In genomic region chr4:148090503-148091476, GRCh38 we compare ENCODE assay signal across 23 cellular contexts.
DNase-seq lines count a peak whose midpoint lies in the region; ATAC-seq and TF ChIP-seq lines count a peak whose summit lies in the region.
"Had no signal": no experiment of that assay in that cellular context is flagged by ENCODE, and none has a peak within 500 bp of the region (broad histone marks: within the 10 kb centered on the region; RNA-seq: fewer than 3 reads in every experiment).

No MANE protein-coding gene starts in this region.

- no peaks in the 10 kb centered on the region for H3K27me3 Mint-ChIP-seq in chondrocyte (ENCODE audit: low read depth)
- H3K27me3 Mint-ChIP-seq in stimulated activated memory B cell treated with anti-CD40 and anti-IgM and Interleukin-4, amounts not matched to agents 10 μg/mL and 1 μg/mL and 100 μg/mL, for 72 hours = no peaks in the 10 kb centered on the region
- H3K27me3 Mint-ChIP-seq in activated T-helper 1 cell treated with anti-CD3 and anti-CD28 coated beads, Interleukin-12 subunit alpha, Interleukin-12 subunit beta, Interleukin-2, Interleukin-4 antibody, amounts not matched to agents 30 ng/mL and 10 ng/mL and 1 ng/mL, durations not matched to agents 14 hours and 24 hours and 36 hours (ENCODE audit: insufficient read depth) = peaks cover 4% of the 10 kb centered on the region
- H3K27me3 Mint-ChIP-seq: activated CD4-positive, alpha-beta T cell treated with anti-CD3 and anti-CD28 coated beads, Interleukin-2, amount 10 ng/mL, durations not matched to agents 7 days and 5 days; activated CD8-positive, alpha-beta memory T cell treated with anti-CD3 and anti-CD28 coated beads, Interleukin-2, amount 10 ng/mL, durations not matched to agents 7 days and 5 days; activated naive CD4-positive, alpha-beta T cell treated with anti-CD3 and anti-CD28 coated beads, Interleukin-2, amount 50 U/mL, for 24 hours; effector memory CD8-positive, alpha-beta T cell; type B pancreatic cell had no signal

- H3K4me3 Mint-ChIP-seq in chondrocyte (ENCODE audit: unreplicated experiment) = no peak overlapping the region
- no peak overlapping the region for H3K4me3 Mint-ChIP-seq in stimulated activated memory B cell treated with anti-CD40 and anti-IgM and Interleukin-4, amounts not matched to agents 10 μg/mL and 1 μg/mL and 100 μg/mL, for 72 hours
- H3K4me3 Mint-ChIP-seq in activated T-helper 1 cell treated with anti-CD3 and anti-CD28 coated beads, Interleukin-12 subunit alpha, Interleukin-12 subunit beta, Interleukin-2, Interleukin-4 antibody, amounts not matched to agents 30 ng/mL and 10 ng/mL and 1 ng/mL, durations not matched to agents 14 hours and 24 hours and 36 hours = no peak overlapping the region
- H3K4me3 Mint-ChIP-seq: activated CD4-positive, alpha-beta T cell treated with anti-CD3 and anti-CD28 coated beads, Interleukin-2, amount 10 ng/mL, durations not matched to agents 7 days and 5 days; activated CD8-positive, alpha-beta memory T cell treated with anti-CD3 and anti-CD28 coated beads, Interleukin-2, amount 10 ng/mL, durations not matched to agents 7 days and 5 days; activated naive CD4-positive, alpha-beta T cell treated with anti-CD3 and anti-CD28 coated beads, Interleukin-2, amount 50 U/mL, for 24 hours; effector memory CD8-positive, alpha-beta T cell; type B pancreatic cell had no signal

- TF ChIP-seq CTCF in chondrocyte (IDR thresholded peaks at IDR 0.05) = no peak

- H3K9me3 Mint-ChIP-seq in chondrocyte (ENCODE audit: low read depth) = peaks cover 18% of the 10 kb centered on the region
- H3K9me3 Mint-ChIP-seq in stimulated activated memory B cell treated with anti-CD40 and anti-IgM and Interleukin-4, amounts not matched to agents 10 μg/mL and 1 μg/mL and 100 μg/mL, for 72 hours = no peaks in the 10 kb centered on the region
- H3K9me3 Mint-ChIP-seq in activated T-helper 1 cell treated with anti-CD3 and anti-CD28 coated beads, Interleukin-12 subunit alpha, Interleukin-12 subunit beta, Interleukin-2, Interleukin-4 antibody, amounts not matched to agents 30 ng/mL and 10 ng/mL and 1 ng/mL, durations not matched to agents 14 hours and 24 hours and 36 hours = peaks cover under 1% of the 10 kb centered on the region
- H3K9me3 Mint-ChIP-seq: activated CD4-positive, alpha-beta T cell treated with anti-CD3 and anti-CD28 coated beads, Interleukin-2, amount 10 ng/mL, durations not matched to agents 7 days and 5 days; effector memory CD8-positive, alpha-beta T cell; type B pancreatic cell had no signal

- no peaks in the 10 kb centered on the region for H3K36me3 Mint-ChIP-seq in chondrocyte (ENCODE audit: low read depth)
- H3K36me3 Mint-ChIP-seq in stimulated activated memory B cell treated with anti-CD40 and anti-IgM and Interleukin-4, amounts not matched to agents 10 μg/mL and 1 μg/mL and 100 μg/mL, for 72 hours = peaks cover 20% of the 10 kb centered on the region
- no peaks in the 10 kb centered on the region for H3K36me3 Mint-ChIP-seq in activated T-helper 1 cell treated with anti-CD3 and anti-CD28 coated beads, Interleukin-12 subunit alpha, Interleukin-12 subunit beta, Interleukin-2, Interleukin-4 antibody, amounts not matched to agents 30 ng/mL and 10 ng/mL and 1 ng/mL, durations not matched to agents 14 hours and 24 hours and 36 hours (ENCODE audit: low read depth)
- H3K36me3 Mint-ChIP-seq: activated CD8-positive, alpha-beta memory T cell treated with anti-CD3 and anti-CD28 coated beads, Interleukin-2, amount 10 ng/mL, durations not matched to agents 7 days and 5 days had no signal

- intact Hi-C loops in activated T-helper 1 cell treated with anti-CD3 and anti-CD28 coated beads, Interleukin-12 subunit alpha, Interleukin-12 subunit beta, Interleukin-2, Interleukin-4 antibody, amounts not matched to agents 30 ng/mL and 10 ng/mL and 1 ng/mL, durations not matched to agents 14 hours and 24 hours and 36 hours (cut with micrococcal nuclease) = no loop called here

- peak; percentile 37 for DNase-seq in RPMI8226
- DNase-seq in chondrocyte (ENCODE audit: low spot score) = peak; percentile 81
- DNase-seq in myocyte (ENCODE audit: low read depth) = peak; percentile 36
- DNase-seq in NCI-H748 treated with DMSO at 0.1 percent for 48 hours (lab: John Stamatoyannopoulos, UW) = no peak
- no peak for DNase-seq in activated T-helper 1 cell treated with anti-CD3 and anti-CD28 coated beads, Interleukin-12 subunit alpha, Interleukin-12 subunit beta, Interleukin-2, Interleukin-4 antibody, amounts not matched to agents 30 ng/mL and 10 ng/mL and 1 ng/mL, durations not matched to agents 14 hours and 24 hours and 36 hours (ENCODE audit: low spot score)
- no peak for DNase-seq in putamen (ENCODE audit: low spot score)
- DNase-seq: activated CD4-positive, alpha-beta T cell treated with anti-CD3 and anti-CD28 coated beads, Interleukin-2, amount 10 ng/mL, durations not matched to agents 7 days and 5 days; activated CD8-positive, alpha-beta memory T cell treated with anti-CD3 and anti-CD28 coated beads, Interleukin-2, amount 10 ng/mL, durations not matched to agents 7 days and 5 days; cortex of kidney; effector memory CD8-positive, alpha-beta T cell; erythroblast; GM23248; heart left ventricle; kidney glomerular epithelial cell; NCI-H1436; NCI-H510A treated with DMSO at 0.1 percent for 48 hours; PC-9; SIG-M5; spleen; substantia nigra had no signal

- no peak overlapping the region for H3K27ac Mint-ChIP-seq in chondrocyte (ENCODE audit: unreplicated experiment)
- no peak overlapping the region for H3K27ac Mint-ChIP-seq in stimulated activated memory B cell treated with anti-CD40 and anti-IgM and Interleukin-4, amounts not matched to agents 10 μg/mL and 1 μg/mL and 100 μg/mL, for 72 hours
- no peak overlapping the region for H3K27ac Mint-ChIP-seq in activated T-helper 1 cell treated with anti-CD3 and anti-CD28 coated beads, Interleukin-12 subunit alpha, Interleukin-12 subunit beta, Interleukin-2, Interleukin-4 antibody, amounts not matched to agents 30 ng/mL and 10 ng/mL and 1 ng/mL, durations not matched to agents 14 hours and 24 hours and 36 hours
- H3K27ac Mint-ChIP-seq: activated CD4-positive, alpha-beta T cell treated with anti-CD3 and anti-CD28 coated beads, Interleukin-2, amount 10 ng/mL, durations not matched to agents 7 days and 5 days; activated CD8-positive, alpha-beta memory T cell treated with anti-CD3 and anti-CD28 coated beads, Interleukin-2, amount 10 ng/mL, durations not matched to agents 7 days and 5 days; activated naive CD4-positive, alpha-beta T cell treated with anti-CD3 and anti-CD28 coated beads, Interleukin-2, amount 50 U/mL, for 24 hours; type B pancreatic cell had no signal

- peak; percentile 12 for ATAC-seq in stimulated activated memory B cell treated with anti-CD40 and anti-IgM and Interleukin-4, amounts not matched to agents 10 μg/mL and 1 μg/mL and 100 μg/mL, for 72 hours
- ATAC-seq: activated CD8-positive, alpha-beta memory T cell treated with anti-CD3 and anti-CD28 coated beads, Interleukin-2, amount 10 ng/mL, durations not matched to agents 7 days and 5 days; effector memory CD8-positive, alpha-beta T cell had no signal

- H3K4me1 Mint-ChIP-seq in chondrocyte (ENCODE audit: low read depth) = no peaks in the 10 kb centered on the region
- peaks cover 6% of the 10 kb centered on the region for H3K4me1 Mint-ChIP-seq in stimulated activated memory B cell treated with anti-CD40 and anti-IgM and Interleukin-4, amounts not matched to agents 10 μg/mL and 1 μg/mL and 100 μg/mL, for 72 hours
- no peaks in the 10 kb centered on the region for H3K4me1 Mint-ChIP-seq in activated T-helper 1 cell treated with anti-CD3 and anti-CD28 coated beads, Interleukin-12 subunit alpha, Interleukin-12 subunit beta, Interleukin-2, Interleukin-4 antibody, amounts not matched to agents 30 ng/mL and 10 ng/mL and 1 ng/mL, durations not matched to agents 14 hours and 24 hours and 36 hours (ENCODE audit: low read depth)
- H3K4me1 Mint-ChIP-seq: activated CD4-positive, alpha-beta T cell treated with anti-CD3 and anti-CD28 coated beads, Interleukin-2, amount 10 ng/mL, durations not matched to agents 7 days and 5 days; activated CD8-positive, alpha-beta memory T cell treated with anti-CD3 and anti-CD28 coated beads, Interleukin-2, amount 10 ng/mL, durations not matched to agents 7 days and 5 days had no signal

Comparison
In these comparisons a context has a peak if more than half of its experiments do, and no peak if none do; other contexts are left out.
1. DNase-seq: peak in RPMI8226 (single experiment), chondrocyte (single experiment) and myocyte (single experiment); none in NCI-H748 treated with DMSO at 0.1 percent for 48 hours (single experiment), activated T-helper 1 cell treated with anti-CD3 and anti-CD28 coated beads, Interleukin-12 subunit alpha, Interleukin-12 subunit beta, Interleukin-2, Interleukin-4 antibody, amounts not matched to agents 30 ng/mL and 10 ng/mL and 1 ng/mL, durations not matched to agents 14 hours and 24 hours and 36 hours (single experiment) and putamen (single experiment).